29 cellular contexts compared by ENCODE assay signal in the genomic region with DNA sequence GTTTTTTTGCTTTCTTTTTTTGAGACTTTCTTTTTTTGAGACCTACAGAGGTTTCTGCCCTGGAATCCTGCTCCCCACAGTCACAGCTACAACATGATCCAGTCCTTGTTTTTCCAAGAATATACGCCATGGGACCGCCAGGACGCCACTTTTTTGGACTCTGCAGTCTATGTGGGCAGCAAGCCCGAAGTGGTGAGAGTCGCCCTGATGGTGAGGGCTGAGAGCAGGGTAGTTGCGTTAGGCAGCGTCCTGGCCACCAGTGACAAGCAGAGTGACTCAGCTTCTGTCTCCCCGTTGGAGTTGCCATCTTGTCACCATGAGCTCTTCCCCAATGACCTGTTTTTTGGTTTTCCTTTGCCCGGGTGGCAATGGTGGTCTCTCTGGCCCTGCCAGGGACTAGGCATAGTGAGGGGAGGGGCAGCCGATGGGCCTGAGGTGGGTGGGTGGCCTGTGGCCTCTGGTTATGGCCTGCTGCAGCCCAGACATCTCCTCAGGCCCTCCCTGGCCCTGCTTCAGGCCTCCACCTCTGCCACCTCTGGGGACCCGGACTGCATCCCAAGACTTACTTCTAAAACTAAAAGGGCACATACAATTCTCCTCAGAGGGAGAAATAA.
"Had no signal": no experiment of that assay in that cellular context is flagged by ENCODE, and none has a peak within 500 bp of the region (broad histone marks: within the 10 kb centered on the region; RNA-seq: fewer than 3 reads in every experiment).

No MANE protein-coding gene starts in this region.

- H3K9me3 ChIP-seq: testis, thoracic aorta, thyroid gland, tibial artery, tibial nerve, transverse colon, upper lobe of left lung, upper lobe of right lung, uterus, vagina had no signal

- H3K9me3 Mint-ChIP-seq: stimulated activated memory B cell treated with anti-CD40 and anti-IgM and Interleukin-4, amounts not matched to agents 10 μg/mL and 1 μg/mL and 100 μg/mL, for 72 hours; type B pancreatic cell had no signal

- H3K4me3 ChIP-seq: stomach, suprapubic skin, testis, thoracic aorta, thyroid gland, tibial artery, tibial nerve, transverse colon, upper lobe of left lung, upper lobe of right lung, uterus, vagina had no signal

- DNase-seq: stimulated activated CD4-positive, alpha-beta T cell treated with anti-CD3 and anti-CD28 coated beads, Interleukin-2, amount 100 ng/mL, for 48 hours; stimulated activated CD4-positive, alpha-beta T cell treated with anti-CD3 and anti-CD28 coated beads, Interleukin-4, amount 100 ng/mL, for 1 hour; stimulated activated CD4-positive, alpha-beta T cell treated with anti-CD3 and anti-CD28 coated beads, Interleukin-4, amount 100 ng/mL, for 24 hours; stimulated activated CD4-positive, alpha-beta T cell treated with anti-CD3 and anti-CD28 coated beads, Interleukin-4, amount 100 ng/mL, for 4 hours; stimulated activated CD8-positive, alpha-beta memory T cell treated with anti-CD3 and anti-CD28 coated beads, Interleukin-4, amount 100 ng/mL, for 48 hours; stimulated activated naive B cell treated with anti-CD40 and anti-IgM and Interleukin-4, amounts not matched to agents 10 μg/mL and 1 μg/mL and 100 μg/mL, for 72 hours; stimulated activated naive CD4-positive, alpha-beta T cell; stimulated activated naive CD4-positive, alpha-beta T cell treated with Interleukin-2 at 50 U/mL for 16 hours; stimulated activated naive CD8-positive, alpha-beta T cell treated with anti-CD3 and anti-CD28 coated beads, Interleukin-15, amount 100 ng/mL, for 72 hours; stimulated activated naive CD8-positive, alpha-beta T cell treated with anti-CD3 and anti-CD28 coated beads, Interleukin-15, Interleukin-2, amounts not matched to agents 100 U/mL and 50 U/mL, for 24 hours; stomach; substantia nigra; testis; thyroid gland; tibial artery; transverse colon; trophoblast cell; upper lobe of right lung; uterus had no signal

- H3K36me3 Mint-ChIP-seq: stimulated activated effector memory CD8-positive, alpha-beta T cell treated with anti-CD3 and anti-CD28 coated beads, Interleukin-12 subunit alpha, Interleukin-12 subunit beta, amount 100 ng/mL, for 72 hours; stimulated activated memory B cell treated with anti-CD40 and anti-IgM and Interleukin-4, amounts not matched to agents 10 μg/mL and 1 μg/mL and 100 μg/mL, for 72 hours; stimulated activated naive B cell treated with anti-CD40 and anti-IgM and Interleukin-4, amounts not matched to agents 10 μg/mL and 1 μg/mL and 100 μg/mL, for 72 hours; type B pancreatic cell had no signal

- FAIRE-seq: urothelium cell line had no signal

- H3K4me1 ChIP-seq: stomach, suprapubic skin, testis, thyroid gland, tibial artery, tibial nerve, transverse colon, upper lobe of left lung, upper lobe of right lung, uterus, vagina had no signal

- H3K27ac Mint-ChIP-seq: stimulated activated effector memory CD8-positive, alpha-beta T cell treated with anti-CD3 and anti-CD28 coated beads, Interleukin-12 subunit alpha, Interleukin-12 subunit beta, amount 100 ng/mL, for 72 hours; stimulated activated memory B cell treated with anti-CD40 and anti-IgM and Interleukin-4, amounts not matched to agents 10 μg/mL and 1 μg/mL and 100 μg/mL, for 72 hours; stimulated activated naive B cell treated with anti-CD40 and anti-IgM and Interleukin-4, amounts not matched to agents 10 μg/mL and 1 μg/mL and 100 μg/mL, for 72 hours; stimulated activated naive CD8-positive, alpha-beta T cell treated with anti-CD3 and anti-CD28 coated beads, Interleukin-15, amount 100 ng/mL, for 72 hours; stimulated activated naive CD8-positive, alpha-beta T cell treated with anti-CD3 and anti-CD28 coated beads, Interleukin-15, Interleukin-2, amounts not matched to agents 100 ng/mL and 50 ng/mL, for 24 hours; type B pancreatic cell had no signal

- H3K4me3 Mint-ChIP-seq: stimulated activated effector memory CD8-positive, alpha-beta T cell treated with anti-CD3 and anti-CD28 coated beads, Interleukin-12 subunit alpha, Interleukin-12 subunit beta, amount 100 ng/mL, for 72 hours; stimulated activated memory B cell treated with anti-CD40 and anti-IgM and Interleukin-4, amounts not matched to agents 10 μg/mL and 1 μg/mL and 100 μg/mL, for 72 hours; stimulated activated naive B cell treated with anti-CD40 and anti-IgM and Interleukin-4, amounts not matched to agents 10 μg/mL and 1 μg/mL and 100 μg/mL, for 72 hours; stimulated activated naive CD8-positive, alpha-beta T cell treated with anti-CD3 and anti-CD28 coated beads, Interleukin-15, amount 100 ng/mL, for 72 hours; stimulated activated naive CD8-positive, alpha-beta T cell treated with anti-CD3 and anti-CD28 coated beads, Interleukin-15, Interleukin-2, amounts not matched to agents 100 ng/mL and 50 ng/mL, for 24 hours; type B pancreatic cell had no signal

- H3K27ac ChIP-seq: stomach, suprapubic skin, testis, thoracic aorta, thyroid gland, tibial artery, tibial nerve, transverse colon, upper lobe of left lung, upper lobe of right lung, uterus, vagina had no signal

- H3K4me1 Mint-ChIP-seq: stimulated activated effector memory CD8-positive, alpha-beta T cell treated with anti-CD3 and anti-CD28 coated beads, Interleukin-12 subunit alpha, Interleukin-12 subunit beta, amount 100 ng/mL, for 72 hours; stimulated activated memory B cell treated with anti-CD40 and anti-IgM and Interleukin-4, amounts not matched to agents 10 μg/mL and 1 μg/mL and 100 μg/mL, for 72 hours; stimulated activated naive B cell treated with anti-CD40 and anti-IgM and Interleukin-4, amounts not matched to agents 10 μg/mL and 1 μg/mL and 100 μg/mL, for 72 hours; stimulated activated naive CD8-positive, alpha-beta T cell treated with anti-CD3 and anti-CD28 coated beads, Interleukin-15, amount 100 ng/mL, for 72 hours had no signal

- H3K27me3 ChIP-seq: stomach, suprapubic skin, testis, thyroid gland, tibial artery, tibial nerve, transverse colon, upper lobe of left lung, upper lobe of right lung, uterus, vagina had no signal

- H3K27me3 Mint-ChIP-seq: stimulated activated memory B cell treated with anti-CD40 and anti-IgM and Interleukin-4, amounts not matched to agents 10 μg/mL and 1 μg/mL and 100 μg/mL, for 72 hours; stimulated activated naive B cell treated with anti-CD40 and anti-IgM and Interleukin-4, amounts not matched to agents 10 μg/mL and 1 μg/mL and 100 μg/mL, for 72 hours; stimulated activated naive CD8-positive, alpha-beta T cell treated with anti-CD3 and anti-CD28 coated beads, Interleukin-15, amount 100 ng/mL, for 72 hours; stimulated activated naive CD8-positive, alpha-beta T cell treated with anti-CD3 and anti-CD28 coated beads, Interleukin-15, Interleukin-2, amounts not matched to agents 100 ng/mL and 50 ng/mL, for 24 hours; type B pancreatic cell had no signal

- H3K36me3 ChIP-seq: stomach, suprapubic skin, thoracic aorta, thyroid gland, tibial artery, tibial nerve, transverse colon, upper lobe of left lung, upper lobe of right lung, uterus, vagina had no signal
